12 cellular contexts compared by ENCODE assay signal in the genomic region with DNA sequence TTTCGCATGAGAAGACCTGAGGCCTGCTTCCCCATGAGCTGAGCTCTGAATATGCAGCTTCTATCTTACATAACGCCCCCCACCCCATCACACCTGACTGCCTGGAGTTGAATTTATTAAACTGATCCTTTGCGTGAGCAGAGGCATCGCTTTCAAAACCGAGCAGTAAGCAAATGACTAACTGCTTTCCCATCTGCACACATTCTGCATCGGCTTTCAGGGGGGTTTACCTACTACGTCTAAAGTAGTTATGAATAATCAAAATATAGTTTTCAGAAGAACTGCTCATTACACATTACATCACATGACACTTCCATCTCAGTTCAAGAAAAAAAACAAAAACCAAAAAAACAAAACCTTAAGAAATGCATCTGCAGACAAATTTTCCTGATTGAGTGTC. TPM values are rescaled to one million over a fixed set of nuclear protein-coding genes. Genes with fewer than 3 reads are reported as not detected.
DNase-seq lines count a peak whose midpoint lies in the region; ATAC-seq and TF ChIP-seq lines count a peak whose summit lies in the region.
"Had no signal": no experiment of that assay in that cellular context is flagged by ENCODE, and none has a peak within 500 bp of the region (broad histone marks: within the 10 kb centered on the region; RNA-seq: fewer than 3 reads in every experiment).

No MANE protein-coding gene starts in this region.

- 0 out of 2 replicates have a peak, but pooled peaks cover 4% of the 10 kb centered on the region for H3K9me2 ChIP-seq in GM23338 (ENCODE audit: insufficient read depth)

- H3F3A ChIP-seq in GM23338 (replicated peaks; ENCODE audit: low read depth) = no peaks in the 10 kb centered on the region

- H3K4me1 ChIP-seq in GM23338 (ENCODE audit: insufficient read depth) (no peaks in the 10 kb centered on the region; the same call in 1 of the 2 replicates), gastrocnemius medialis (no peaks in the 10 kb centered on the region), ascending aorta (no peaks in the 10 kb centered on the region)
- H3K4me1 ChIP-seq: Peyer's patch had no signal

- no peak for TF ChIP-seq CTCF in GM13976 (IDR thresholded peaks at IDR 0.05; ENCODE audit: borderline replicate concordance, control extremely low read depth, extremely low read depth, insufficient read depth, missing control alignments)
- no peak for TF ChIP-seq CTCF in GM23338 (conservative IDR thresholded peaks at IDR 0.05; ENCODE audit: low read depth in 2 of 2)
- no peak for TF ChIP-seq CTCF in gastrocnemius medialis (IDR thresholded peaks at IDR 0.05 in 4 of 5, conservative IDR thresholded peaks at IDR 0.05 in 1 of 5)
- no peak for TF ChIP-seq CTCF in omental fat pad (IDR thresholded peaks at IDR 0.05)
- no peak for TF ChIP-seq CTCF in ascending aorta (IDR thresholded peaks at IDR 0.05)

- no peaks in the 10 kb centered on the region for H3K36me3 ChIP-seq in GM23338 (ENCODE audit: insufficient read depth)
- no peaks in the 10 kb centered on the region for H3K36me3 ChIP-seq in gastrocnemius medialis
- H3K36me3 ChIP-seq in ascending aorta = no peaks in the 10 kb centered on the region
- H3K36me3 ChIP-seq: Peyer's patch had no signal

- H2AFZ ChIP-seq in GM23338 = peak overlapping the region; percentile 63; the same call in 1 of the 2 replicates

- peak; percentile 91 for ATAC-seq in GM18907 (IDR thresholded peaks at IDR 0.05; ENCODE audit: unreplicated experiment)
- ATAC-seq in GM23338 = no peak
- peak; percentile 95 for ATAC-seq in HG03439 (IDR thresholded peaks at IDR 0.05; ENCODE audit: unreplicated experiment)
- no peak for ATAC-seq in gastrocnemius medialis
- ATAC-seq in omental fat pad (ENCODE audit: low FRiP score) = no peak
- ATAC-seq: CD8-positive, alpha-beta T cell had no signal

- in situ Hi-C loops in GM13976 (cut with MboI; ENCODE audit: low sequenced_read_pairs, unreplicated experiment) = no loop called here
- in situ Hi-C loops in gastrocnemius medialis (cut with MboI; ENCODE audit: low sequenced_read_pairs in 4 of 4) = no loop called here

- H3K27me3 ChIP-seq in GM23338 (ENCODE audit: insufficient read depth) (no peaks in the 10 kb centered on the region), gastrocnemius medialis (no peaks in the 10 kb centered on the region), ascending aorta (no peaks in the 10 kb centered on the region)
- H3K27me3 ChIP-seq: Peyer's patch had no signal

- H3K9me3 ChIP-seq in gastrocnemius medialis = no peaks in the 10 kb centered on the region
- H3K9me3 ChIP-seq in ascending aorta = no peaks in the 10 kb centered on the region
- H3K9me3 ChIP-seq: Peyer's patch had no signal

- intact Hi-C loops in gastrocnemius medialis (cut with DNase I; ENCODE audit: low total_unique reads) (no loop called here), ascending aorta (cut with DNase I) (no loop called here)

- H3K4me3 ChIP-seq in GM23338 = no peak overlapping the region
- H3K4me3 ChIP-seq in gastrocnemius medialis = no peak overlapping the region
- no peak overlapping the region for H3K4me3 ChIP-seq in ascending aorta
- H3K4me3 ChIP-seq: Peyer's patch had no signal

- no peak overlapping the region; the same call in 1 of the 2 replicates for H3K27ac Mint-ChIP-seq in GM23338
- H3K27ac Mint-ChIP-seq: CD8-positive, alpha-beta T cell had no signal

- peaks cover 4% of the 10 kb centered on the region; the same call in 2 of the 3 replicates for H3K9me3 Mint-ChIP-seq in GM23338
- H3K9me3 Mint-ChIP-seq: CD8-positive, alpha-beta T cell had no signal

- no peaks in the 10 kb centered on the region for H4K20me1 ChIP-seq in GM23338 (replicated peaks; ENCODE audit: insufficient read depth)

- TF ChIP-seq POLR2A in gastrocnemius medialis (IDR thresholded peaks at IDR 0.05) = no peak

- peaks cover 10% of the 10 kb centered on the region; the same call in 2 of the 3 replicates for H3K4me1 Mint-ChIP-seq in GM23338

- no peaks in the 10 kb centered on the region for H3K79me2 ChIP-seq in GM23338 (replicated peaks; ENCODE audit: insufficient read depth)

- no peaks in the 10 kb centered on the region; the same call in 2 of the 3 replicates for H3K36me3 Mint-ChIP-seq in GM23338 (ENCODE audit: low read depth)
- H3K36me3 Mint-ChIP-seq: CD8-positive, alpha-beta T cell had no signal

- DNase-seq in GM13976 (ENCODE audit: low spot score) = peak; percentile 77
- DNase-seq in GM23338 (ENCODE audit: low spot score) = no peak
- DNase-seq in SW480 (ENCODE audit: low spot score) = no peak
- no peak for DNase-seq in gastrocnemius medialis
- no peak for DNase-seq in omental fat pad (ENCODE audit: low spot score)
- DNase-seq in ascending aorta (ENCODE audit: low spot score in 2 of 2) = no peak
- DNase-seq: CD8-positive, alpha-beta T cell; NCI-H1930; Peyer's patch; small intestine had no signal

- H3K4me2 ChIP-seq in GM23338 = 0 out of 2 replicates have a peak overlapping the region, but pooled peaks have one; percentile 15

- H3K27me3 Mint-ChIP-seq in GM23338 (ENCODE audit: insufficient read depth, low read depth, poor library complexity) = no peaks in the 10 kb centered on the region

- H3K27ac ChIP-seq in GM23338 (ENCODE audit: low read depth) (no peak overlapping the region), gastrocnemius medialis (no peak overlapping the region), ascending aorta (no peak overlapping the region)
- H3K27ac ChIP-seq: Peyer's patch had no signal

- H3K4me3 Mint-ChIP-seq in GM23338 = no peak overlapping the region
- H3K4me3 Mint-ChIP-seq: CD8-positive, alpha-beta T cell had no signal

TF ChIP-seq in GM23338, 12 proteins besides CTCF, POLR2A, EP300 and RAD21:
- TF ChIP-seq POLR2AphosphoS5 (IDR thresholded peaks at IDR 0.05; ENCODE audit: low read depth) (no peak), ZNF331 (CRISPR knock-in tag; IDR thresholded peaks at IDR 0.05; ENCODE audit: low read depth) (no peak), EZH2phosphoT487 (IDR thresholded peaks at IDR 0.05; ENCODE audit: unreplicated experiment) (no peak), NANOG (IDR thresholded peaks at IDR 0.05; ENCODE audit: borderline replicate concordance) (no peak), ZNF114 (CRISPR knock-in tag; IDR thresholded peaks at IDR 0.05) (no peak)
- TF ChIP-seq, protein P1, sequence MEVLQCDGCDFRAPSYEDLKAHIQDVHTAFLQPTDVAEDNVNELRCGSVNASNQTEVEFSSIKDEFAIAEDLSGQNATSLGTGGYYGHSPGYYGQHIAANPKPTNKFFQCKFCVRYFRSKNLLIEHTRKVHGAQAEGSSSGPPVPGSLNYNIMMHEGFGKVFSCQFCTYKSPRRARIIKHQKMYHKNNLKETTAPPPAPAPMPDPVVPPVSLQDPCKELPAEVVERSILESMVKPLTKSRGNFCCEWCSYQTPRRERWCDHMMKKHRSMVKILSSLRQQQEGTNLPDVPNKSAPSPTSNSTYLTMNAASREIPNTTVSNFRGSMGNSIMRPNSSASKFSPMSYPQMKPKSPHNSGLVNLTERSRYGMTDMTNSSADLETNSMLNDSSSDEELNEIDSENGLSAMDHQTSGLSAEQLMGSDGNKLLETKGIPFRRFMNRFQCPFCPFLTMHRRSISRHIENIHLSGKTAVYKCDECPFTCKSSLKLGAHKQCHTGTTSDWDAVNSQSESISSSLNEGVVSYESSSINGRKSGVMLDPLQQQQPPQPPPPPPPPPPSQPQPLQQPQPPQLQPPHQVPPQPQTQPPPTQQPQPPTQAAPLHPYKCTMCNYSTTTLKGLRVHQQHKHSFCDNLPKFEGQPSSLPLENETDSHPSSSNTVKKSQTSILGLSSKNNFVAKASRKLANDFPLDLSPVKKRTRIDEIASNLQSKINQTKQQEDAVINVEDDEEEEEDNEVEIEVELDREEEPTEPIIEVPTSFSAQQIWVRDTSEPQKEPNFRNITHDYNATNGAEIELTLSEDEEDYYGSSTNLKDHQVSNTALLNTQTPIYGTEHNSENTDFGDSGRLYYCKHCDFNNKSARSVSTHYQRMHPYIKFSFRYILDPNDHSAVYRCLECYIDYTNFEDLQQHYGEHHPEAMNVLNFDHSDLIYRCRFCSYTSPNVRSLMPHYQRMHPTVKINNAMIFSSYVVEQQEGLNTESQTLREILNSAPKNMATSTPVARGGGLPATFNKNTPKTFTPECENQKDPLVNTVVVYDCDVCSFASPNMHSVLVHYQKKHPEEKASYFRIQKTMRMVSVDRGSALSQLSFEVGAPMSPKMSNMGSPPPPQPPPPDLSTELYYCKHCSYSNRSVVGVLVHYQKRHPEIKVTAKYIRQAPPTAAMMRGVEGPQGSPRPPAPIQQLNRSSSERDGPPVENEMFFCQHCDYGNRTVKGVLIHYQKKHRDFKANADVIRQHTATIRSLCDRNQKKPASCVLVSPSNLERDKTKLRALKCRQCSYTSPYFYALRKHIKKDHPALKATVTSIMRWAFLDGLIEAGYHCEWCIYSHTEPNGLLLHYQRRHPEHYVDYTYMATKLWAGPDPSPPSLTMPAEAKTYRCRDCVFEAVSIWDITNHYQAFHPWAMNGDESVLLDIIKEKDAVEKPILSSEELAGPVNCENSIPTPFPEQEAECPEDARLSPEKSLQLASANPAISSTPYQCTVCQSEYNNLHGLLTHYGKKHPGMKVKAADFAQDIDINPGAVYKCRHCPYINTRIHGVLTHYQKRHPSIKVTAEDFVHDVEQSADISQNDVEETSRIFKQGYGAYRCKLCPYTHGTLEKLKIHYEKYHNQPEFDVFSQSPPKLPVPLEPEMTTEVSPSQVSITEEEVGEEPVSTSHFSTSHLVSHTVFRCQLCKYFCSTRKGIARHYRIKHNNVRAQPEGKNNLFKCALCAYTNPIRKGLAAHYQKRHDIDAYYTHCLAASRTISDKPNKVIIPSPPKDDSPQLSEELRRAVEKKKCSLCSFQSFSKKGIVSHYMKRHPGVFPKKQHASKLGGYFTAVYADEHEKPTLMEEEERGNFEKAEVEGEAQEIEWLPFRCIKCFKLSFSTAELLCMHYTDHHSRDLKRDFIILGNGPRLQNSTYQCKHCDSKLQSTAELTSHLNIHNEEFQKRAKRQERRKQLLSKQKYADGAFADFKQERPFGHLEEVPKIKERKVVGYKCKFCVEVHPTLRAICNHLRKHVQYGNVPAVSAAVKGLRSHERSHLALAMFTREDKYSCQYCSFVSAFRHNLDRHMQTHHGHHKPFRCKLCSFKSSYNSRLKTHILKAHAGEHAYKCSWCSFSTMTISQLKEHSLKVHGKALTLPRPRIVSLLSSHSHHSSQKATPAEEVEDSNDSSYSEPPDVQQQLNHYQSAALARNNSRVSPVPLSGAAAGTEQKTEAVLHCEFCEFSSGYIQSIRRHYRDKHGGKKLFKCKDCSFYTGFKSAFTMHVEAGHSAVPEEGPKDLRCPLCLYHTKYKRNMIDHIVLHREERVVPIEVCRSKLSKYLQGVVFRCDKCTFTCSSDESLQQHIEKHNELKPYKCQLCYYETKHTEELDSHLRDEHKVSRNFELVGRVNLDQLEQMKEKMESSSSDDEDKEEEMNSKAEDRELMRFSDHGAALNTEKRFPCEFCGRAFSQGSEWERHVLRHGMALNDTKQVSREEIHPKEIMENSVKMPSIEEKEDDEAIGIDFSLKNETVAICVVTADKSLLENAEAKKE (CRISPR knock-in tag; IDR thresholded peaks at IDR 0.05) = no peak

RNA-seq across cellular contexts. Expression of gene EGR2, which starts 54.7 kb away (rescaled TPM):
- total RNA-seq in GM23338 (2014; rRNA removed; shearing (Covaris generic)) = 2.1 and 2.3 TPM in 2 replicates
- polyA plus RNA-seq in GM23338 (2016; fragmentation: Nextera tagmentation; extraction: Ambion mirVana) = 3.5 and 3.7 TPM in 2 replicates
- total RNA-seq in gastrocnemius medialis (1 to 10 TPM in 1 of 4 donors, under 1 TPM in 2, not detected in 1; 0.40 to 1.5 (median 0.76) TPM), omental fat pad (10 to 100 TPM in 1 of 4 donors, 1 to 10 TPM in 3; 5.0 to 11.6 (median 5.7) TPM), ascending aorta (11.9 TPM)

Comparison
In these comparisons a context has a peak if more than half of its experiments do, and no peak if none do; other contexts are left out.
1. ATAC-seq: peak in GM18907 (single experiment) and HG03439 (single experiment); none in GM23338 (single experiment), gastrocnemius medialis (0 of 2) and omental fat pad (single experiment).